9 cellular contexts compared by ENCODE assay signal in the genomic region with DNA sequence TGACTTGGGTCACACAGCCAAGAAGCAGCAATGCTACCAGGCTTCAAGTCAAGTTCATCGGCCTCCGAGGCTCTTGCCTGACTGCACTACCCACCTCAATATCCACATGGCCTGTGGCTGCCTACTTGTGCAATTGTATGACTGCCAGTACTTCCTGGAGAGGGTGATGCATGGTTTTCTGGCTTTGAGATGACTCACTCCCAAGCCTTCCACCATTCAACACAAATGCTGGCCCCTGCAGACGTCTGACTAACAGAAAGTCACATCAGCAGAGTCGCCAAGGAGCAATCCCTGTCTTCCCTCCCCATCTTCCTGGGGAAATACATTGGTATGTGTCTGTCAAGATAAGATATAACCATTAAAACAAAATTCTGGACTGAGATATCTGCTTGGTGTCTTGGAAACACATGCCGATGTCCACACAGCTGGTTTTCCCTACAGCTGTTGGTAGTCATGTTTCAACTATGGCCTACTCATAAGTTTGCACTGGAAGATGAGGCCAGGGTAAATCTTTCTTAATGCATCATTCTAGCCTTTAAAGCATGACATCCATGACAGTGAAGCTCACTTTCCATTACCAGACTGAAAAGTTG.
DNase-seq lines count a peak whose midpoint lies in the region; ATAC-seq, FAIRE-seq and TF ChIP-seq lines count a peak whose summit lies in the region.
"Had no signal": no experiment of that assay in that cellular context is flagged by ENCODE, and none has a peak within 500 bp of the region (broad histone marks: within the 10 kb centered on the region; RNA-seq: fewer than 3 reads in every experiment).

No MANE protein-coding gene starts in this region.

- no peaks in the 10 kb centered on the region for H3K9me3 Mint-ChIP-seq in activated naive CD4-positive, alpha-beta T cell treated with anti-CD3 and anti-CD28 coated beads, Interleukin-2, amount 10 ng/mL, durations not matched to agents 7 days and 5 days
- H3K9me3 Mint-ChIP-seq in stimulated activated naive CD8-positive, alpha-beta T cell treated with anti-CD3 and anti-CD28 coated beads, Interleukin-15, amount 100 ng/mL, for 72 hours = no peaks in the 10 kb centered on the region

- H3K27ac ChIP-seq in small intestine (ENCODE audit: low read depth in 1 of 2, low read length in 1 of 2) = no peak overlapping the region

- H3K4me3 ChIP-seq in AG09309 (ENCODE audit: control insufficient read depth, low read depth, low read length) (no peak overlapping the region), small intestine (ENCODE audit: low read depth in 1 of 2, low read length in 2 of 2) (no peak overlapping the region)
- H3K4me3 ChIP-seq: GM12878 had no signal

- WGBS in small intestine, 3 donors = 72 to 84% (median 84%) methylated on average over 5 of the region's 5 CpGs

- ATAC-seq in stimulated activated naive CD8-positive, alpha-beta T cell treated with anti-CD3 and anti-CD28 coated beads, Interleukin-15, amount 100 ng/mL, for 72 hours = peak; percentile 97
- no peak for ATAC-seq in GM19023 (IDR thresholded peaks at IDR 0.05; ENCODE audit: unreplicated experiment)
- ATAC-seq: GM12878 had no signal

- H3K27ac Mint-ChIP-seq in activated naive CD4-positive, alpha-beta T cell treated with anti-CD3 and anti-CD28 coated beads, Interleukin-2, amount 10 ng/mL, durations not matched to agents 7 days and 5 days = no peak overlapping the region
- H3K27ac Mint-ChIP-seq in stimulated activated naive CD8-positive, alpha-beta T cell treated with anti-CD3 and anti-CD28 coated beads, Interleukin-15, amount 100 ng/mL, for 72 hours = no peak overlapping the region

- H3K36me3 Mint-ChIP-seq in activated naive CD4-positive, alpha-beta T cell treated with anti-CD3 and anti-CD28 coated beads, Interleukin-2, amount 10 ng/mL, durations not matched to agents 7 days and 5 days = no peaks in the 10 kb centered on the region

- no peaks in the 10 kb centered on the region for H3K4me1 ChIP-seq in small intestine (ENCODE audit: control insufficient read depth in 2 of 2, insufficient read depth in 1 of 2, low read depth in 1 of 2, low read length in 1 of 2)

- CTCF ChIA-PET in activated naive CD4-positive, alpha-beta T cell treated with anti-CD3 and anti-CD28 coated beads, Interleukin-2, amount 10 ng/mL, durations not matched to agents 7 days and 5 days (lab: Charles Lee) = interaction anchor here (0.5 to 1.7 kb wide), 12 partner anchors 15 to 416 kb away, joined by 3 to 5 read pairs (median 3); a partner anchor contains a TSS

- H3K27me3 ChIP-seq in small intestine (ENCODE audit: control insufficient read depth in 2 of 2, insufficient read depth in 2 of 2, low read length in 2 of 2) = no peaks in the 10 kb centered on the region

- peaks cover 17% of the 10 kb centered on the region for H3K4me1 Mint-ChIP-seq in activated naive CD4-positive, alpha-beta T cell treated with anti-CD3 and anti-CD28 coated beads, Interleukin-2, amount 10 ng/mL, durations not matched to agents 7 days and 5 days
- H3K4me1 Mint-ChIP-seq in stimulated activated naive CD8-positive, alpha-beta T cell treated with anti-CD3 and anti-CD28 coated beads, Interleukin-15, amount 100 ng/mL, for 72 hours = peaks cover 56% of the 10 kb centered on the region

- no peaks in the 10 kb centered on the region for H3K9me3 ChIP-seq in small intestine (ENCODE audit: control insufficient read depth, low read depth)

- H3K4me3 Mint-ChIP-seq in activated naive CD4-positive, alpha-beta T cell treated with anti-CD3 and anti-CD28 coated beads, Interleukin-2, amount 10 ng/mL, durations not matched to agents 7 days and 5 days = no peak overlapping the region
- no peak overlapping the region for H3K4me3 Mint-ChIP-seq in stimulated activated naive CD8-positive, alpha-beta T cell treated with anti-CD3 and anti-CD28 coated beads, Interleukin-15, amount 100 ng/mL, for 72 hours

- peak; percentile 99 for DNase-seq in AG09309 (ENCODE audit: low read depth)
- peak; percentile 96 for DNase-seq in MV-4-11 (lab: John Stamatoyannopoulos, UW)
- DNase-seq in activated naive CD4-positive, alpha-beta T cell treated with anti-CD3 and anti-CD28 coated beads, Interleukin-2, amount 10 ng/mL, durations not matched to agents 7 days and 5 days = peak; percentile 29
- DNase-seq in kidney tubule cell (ENCODE audit: low spot score) = peak; percentile 97
- DNase-seq in stimulated activated naive CD8-positive, alpha-beta T cell treated with anti-CD3 and anti-CD28 coated beads, Interleukin-15, amount 100 ng/mL, for 72 hours = peak; percentile 40 to 76
- DNase-seq in putamen (ENCODE audit: low spot score) = no peak
- DNase-seq in small intestine = no peak

- FAIRE-seq in small intestine (lab: Jason Lieb, UNC) = no peak
- FAIRE-seq: GM12878 had no signal

- H3K27me3 Mint-ChIP-seq in activated naive CD4-positive, alpha-beta T cell treated with anti-CD3 and anti-CD28 coated beads, Interleukin-2, amount 10 ng/mL, durations not matched to agents 7 days and 5 days = no peaks in the 10 kb centered on the region
- no peaks in the 10 kb centered on the region for H3K27me3 Mint-ChIP-seq in stimulated activated naive CD8-positive, alpha-beta T cell treated with anti-CD3 and anti-CD28 coated beads, Interleukin-15, amount 100 ng/mL, for 72 hours

- TF ChIP-seq CTCF in AG09309 (IDR thresholded peaks at IDR 0.05; ENCODE audit: control insufficient read depth, insufficient read depth, low read depth, low read length, missing control alignments) = no peak

- H3K36me3 ChIP-seq in small intestine (ENCODE audit: control insufficient read depth in 2 of 2, insufficient read depth in 2 of 2, low read length in 2 of 2) = no peaks in the 10 kb centered on the region

Comparison
In these comparisons a context has a peak if more than half of its experiments do, and no peak if none do; other contexts are left out.
1. DNase-seq: peak in AG09309 (single experiment), MV-4-11 (single experiment), activated naive CD4-positive, alpha-beta T cell treated with anti-CD3 and anti-CD28 coated beads, Interleukin-2, amount 10 ng/mL, durations not matched to agents 7 days and 5 days (single experiment), kidney tubule cell (single experiment) and stimulated activated naive CD8-positive, alpha-beta T cell treated with anti-CD3 and anti-CD28 coated beads, Interleukin-15, amount 100 ng/mL, for 72 hours (2 of 2); none in putamen (single experiment) and small intestine (single experiment).